Comparison of ENCODE assay signal across 1 cellular context in the genomic region with DNA sequence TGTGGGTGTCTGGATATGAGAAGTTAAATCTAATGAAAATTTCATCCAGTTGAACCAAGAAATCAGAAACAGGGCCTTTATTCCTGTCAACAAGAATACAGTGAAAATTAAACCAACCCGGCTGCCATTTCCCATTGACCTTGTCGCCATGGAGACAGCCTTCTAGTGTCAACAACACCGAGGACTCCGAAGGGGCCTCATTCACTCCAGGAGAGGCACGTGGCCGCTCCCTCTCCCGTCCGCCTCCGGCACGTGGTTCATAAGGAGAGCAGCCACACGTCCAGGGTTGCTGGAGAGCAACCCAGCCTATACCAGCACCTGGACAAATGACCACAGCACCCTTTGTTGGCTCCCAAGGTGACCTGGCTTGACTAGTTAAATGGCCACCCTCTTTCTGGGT.
TF ChIP-seq lines count a peak whose summit lies in the region.

No MANE protein-coding gene starts in this region.

TF ChIP-seq in HepG2, 621 proteins besides CTCF, POLR2A, EP300 and RAD21 (continued from another document):
- TF ChIP-seq ZFX (CRISPR knock-in tag; IDR thresholded peaks at IDR 0.05; ENCODE audit: low read depth): no peak
- TF ChIP-seq, protein P1, sequence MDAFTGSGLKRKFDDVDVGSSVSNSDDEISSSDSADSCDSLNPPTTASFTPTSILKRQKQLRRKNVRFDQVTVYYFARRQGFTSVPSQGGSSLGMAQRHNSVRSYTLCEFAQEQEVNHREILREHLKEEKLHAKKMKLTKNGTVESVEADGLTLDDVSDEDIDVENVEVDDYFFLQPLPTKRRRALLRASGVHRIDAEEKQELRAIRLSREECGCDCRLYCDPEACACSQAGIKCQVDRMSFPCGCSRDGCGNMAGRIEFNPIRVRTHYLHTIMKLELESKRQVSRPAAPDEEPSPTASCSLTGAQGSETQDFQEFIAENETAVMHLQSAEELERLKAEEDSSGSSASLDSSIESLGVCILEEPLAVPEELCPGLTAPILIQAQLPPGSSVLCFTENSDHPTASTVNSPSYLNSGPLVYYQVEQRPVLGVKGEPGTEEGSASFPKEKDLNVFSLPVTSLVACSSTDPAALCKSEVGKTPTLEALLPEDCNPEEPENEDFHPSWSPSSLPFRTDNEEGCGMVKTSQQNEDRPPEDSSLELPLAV (CRISPR knock-in tag; conservative IDR thresholded peaks at IDR 0.05; ENCODE audit: low read depth): no peak
- TF ChIP-seq ZNF331 (CRISPR knock-in tag; IDR thresholded peaks at IDR 0.05): 0 out of 2 replicates have a peak, but pooled peaks have one; percentile 26
- TF ChIP-seq ARNTL (CRISPR knock-in tag; IDR thresholded peaks at IDR 0.05): 0 out of 2 replicates have a peak, but pooled peaks have one; percentile 51
- no peak for TF ChIP-seq PCBP2 (optimal IDR thresholded peaks at IDR 0.05; ENCODE audit: low read depth, low read length, poor library complexity, severe bottlenecking)
- TF ChIP-seq, protein P2, sequence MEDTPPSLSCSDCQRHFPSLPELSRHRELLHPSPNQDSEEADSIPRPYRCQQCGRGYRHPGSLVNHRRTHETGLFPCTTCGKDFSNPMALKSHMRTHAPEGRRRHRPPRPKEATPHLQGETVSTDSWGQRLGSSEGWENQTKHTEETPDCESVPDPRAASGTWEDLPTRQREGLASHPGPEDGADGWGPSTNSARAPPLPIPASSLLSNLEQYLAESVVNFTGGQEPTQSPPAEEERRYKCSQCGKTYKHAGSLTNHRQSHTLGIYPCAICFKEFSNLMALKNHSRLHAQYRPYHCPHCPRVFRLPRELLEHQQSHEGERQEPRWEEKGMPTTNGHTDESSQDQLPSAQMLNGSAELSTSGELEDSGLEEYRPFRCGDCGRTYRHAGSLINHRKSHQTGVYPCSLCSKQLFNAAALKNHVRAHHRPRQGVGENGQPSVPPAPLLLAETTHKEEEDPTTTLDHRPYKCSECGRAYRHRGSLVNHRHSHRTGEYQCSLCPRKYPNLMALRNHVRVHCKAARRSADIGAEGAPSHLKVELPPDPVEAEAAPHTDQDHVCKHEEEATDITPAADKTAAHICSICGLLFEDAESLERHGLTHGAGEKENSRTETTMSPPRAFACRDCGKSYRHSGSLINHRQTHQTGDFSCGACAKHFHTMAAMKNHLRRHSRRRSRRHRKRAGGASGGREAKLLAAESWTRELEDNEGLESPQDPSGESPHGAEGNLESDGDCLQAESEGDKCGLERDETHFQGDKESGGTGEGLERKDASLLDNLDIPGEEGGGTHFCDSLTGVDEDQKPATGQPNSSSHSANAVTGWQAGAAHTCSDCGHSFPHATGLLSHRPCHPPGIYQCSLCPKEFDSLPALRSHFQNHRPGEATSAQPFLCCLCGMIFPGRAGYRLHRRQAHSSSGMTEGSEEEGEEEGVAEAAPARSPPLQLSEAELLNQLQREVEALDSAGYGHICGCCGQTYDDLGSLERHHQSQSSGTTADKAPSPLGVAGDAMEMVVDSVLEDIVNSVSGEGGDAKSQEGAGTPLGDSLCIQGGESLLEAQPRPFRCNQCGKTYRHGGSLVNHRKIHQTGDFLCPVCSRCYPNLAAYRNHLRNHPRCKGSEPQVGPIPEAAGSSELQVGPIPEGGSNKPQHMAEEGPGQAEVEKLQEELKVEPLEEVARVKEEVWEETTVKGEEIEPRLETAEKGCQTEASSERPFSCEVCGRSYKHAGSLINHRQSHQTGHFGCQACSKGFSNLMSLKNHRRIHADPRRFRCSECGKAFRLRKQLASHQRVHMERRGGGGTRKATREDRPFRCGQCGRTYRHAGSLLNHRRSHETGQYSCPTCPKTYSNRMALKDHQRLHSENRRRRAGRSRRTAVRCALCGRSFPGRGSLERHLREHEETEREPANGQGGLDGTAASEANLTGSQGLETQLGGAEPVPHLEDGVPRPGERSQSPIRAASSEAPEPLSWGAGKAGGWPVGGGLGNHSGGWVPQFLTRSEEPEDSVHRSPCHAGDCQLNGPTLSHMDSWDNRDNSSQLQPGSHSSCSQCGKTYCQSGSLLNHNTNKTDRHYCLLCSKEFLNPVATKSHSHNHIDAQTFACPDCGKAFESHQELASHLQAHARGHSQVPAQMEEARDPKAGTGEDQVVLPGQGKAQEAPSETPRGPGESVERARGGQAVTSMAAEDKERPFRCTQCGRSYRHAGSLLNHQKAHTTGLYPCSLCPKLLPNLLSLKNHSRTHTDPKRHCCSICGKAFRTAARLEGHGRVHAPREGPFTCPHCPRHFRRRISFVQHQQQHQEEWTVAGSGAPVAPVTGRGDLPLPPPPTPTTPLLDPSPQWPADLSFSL (CRISPR knock-in tag; IDR thresholded peaks at IDR 0.05): no peak
- TF ChIP-seq KDM2A (CRISPR knock-in tag; IDR thresholded peaks at IDR 0.05; ENCODE audit: borderline replicate concordance, low read depth): 0 out of 2 replicates have a peak, but pooled peaks have one; percentile 38
- TF ChIP-seq KLF12 (CRISPR knock-in tag; IDR thresholded peaks at IDR 0.05; ENCODE audit: borderline replicate concordance): no peak
- TF ChIP-seq SALL1 (CRISPR knock-in tag; IDR thresholded peaks at IDR 0.05): peak; percentile 56
- no peak for TF ChIP-seq ZNF747 (CRISPR knock-in tag; IDR thresholded peaks at IDR 0.05; ENCODE audit: borderline replicate concordance)
- TF ChIP-seq, protein P3, sequence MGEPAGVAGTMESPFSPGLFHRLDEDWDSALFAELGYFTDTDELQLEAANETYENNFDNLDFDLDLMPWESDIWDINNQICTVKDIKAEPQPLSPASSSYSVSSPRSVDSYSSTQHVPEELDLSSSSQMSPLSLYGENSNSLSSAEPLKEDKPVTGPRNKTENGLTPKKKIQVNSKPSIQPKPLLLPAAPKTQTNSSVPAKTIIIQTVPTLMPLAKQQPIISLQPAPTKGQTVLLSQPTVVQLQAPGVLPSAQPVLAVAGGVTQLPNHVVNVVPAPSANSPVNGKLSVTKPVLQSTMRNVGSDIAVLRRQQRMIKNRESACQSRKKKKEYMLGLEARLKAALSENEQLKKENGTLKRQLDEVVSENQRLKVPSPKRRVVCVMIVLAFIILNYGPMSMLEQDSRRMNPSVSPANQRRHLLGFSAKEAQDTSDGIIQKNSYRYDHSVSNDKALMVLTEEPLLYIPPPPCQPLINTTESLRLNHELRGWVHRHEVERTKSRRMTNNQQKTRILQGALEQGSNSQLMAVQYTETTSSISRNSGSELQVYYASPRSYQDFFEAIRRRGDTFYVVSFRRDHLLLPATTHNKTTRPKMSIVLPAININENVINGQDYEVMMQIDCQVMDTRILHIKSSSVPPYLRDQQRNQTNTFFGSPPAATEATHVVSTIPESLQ (CRISPR knock-in tag; conservative IDR thresholded peaks at IDR 0.05): no peak
- no peak for TF ChIP-seq SMAD3 (CRISPR knock-in tag; IDR thresholded peaks at IDR 0.05)
- TF ChIP-seq ZNF296 (CRISPR knock-in tag; conservative IDR thresholded peaks at IDR 0.05): no peak
- no peak for TF ChIP-seq ZNF570 (CRISPR knock-in tag; IDR thresholded peaks at IDR 0.05; ENCODE audit: borderline replicate concordance)
- no peak for TF ChIP-seq PRMT3 (CRISPR knock-in tag; IDR thresholded peaks at IDR 0.05; ENCODE audit: borderline replicate concordance, low read depth)
- TF ChIP-seq, protein P4, sequence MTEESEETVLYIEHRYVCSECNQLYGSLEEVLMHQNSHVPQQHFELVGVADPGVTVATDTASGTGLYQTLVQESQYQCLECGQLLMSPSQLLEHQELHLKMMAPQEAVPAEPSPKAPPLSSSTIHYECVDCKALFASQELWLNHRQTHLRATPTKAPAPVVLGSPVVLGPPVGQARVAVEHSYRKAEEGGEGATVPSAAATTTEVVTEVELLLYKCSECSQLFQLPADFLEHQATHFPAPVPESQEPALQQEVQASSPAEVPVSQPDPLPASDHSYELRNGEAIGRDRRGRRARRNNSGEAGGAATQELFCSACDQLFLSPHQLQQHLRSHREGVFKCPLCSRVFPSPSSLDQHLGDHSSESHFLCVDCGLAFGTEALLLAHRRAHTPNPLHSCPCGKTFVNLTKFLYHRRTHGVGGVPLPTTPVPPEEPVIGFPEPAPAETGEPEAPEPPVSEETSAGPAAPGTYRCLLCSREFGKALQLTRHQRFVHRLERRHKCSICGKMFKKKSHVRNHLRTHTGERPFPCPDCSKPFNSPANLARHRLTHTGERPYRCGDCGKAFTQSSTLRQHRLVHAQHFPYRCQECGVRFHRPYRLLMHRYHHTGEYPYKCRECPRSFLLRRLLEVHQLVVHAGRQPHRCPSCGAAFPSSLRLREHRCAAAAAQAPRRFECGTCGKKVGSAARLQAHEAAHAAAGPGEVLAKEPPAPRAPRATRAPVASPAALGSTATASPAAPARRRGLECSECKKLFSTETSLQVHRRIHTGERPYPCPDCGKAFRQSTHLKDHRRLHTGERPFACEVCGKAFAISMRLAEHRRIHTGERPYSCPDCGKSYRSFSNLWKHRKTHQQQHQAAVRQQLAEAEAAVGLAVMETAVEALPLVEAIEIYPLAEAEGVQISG (CRISPR knock-in tag; IDR thresholded peaks at IDR 0.05): peak; percentile 33; the same call in 1 of the 2 replicates
- TF ChIP-seq NFYC (CRISPR knock-in tag; IDR thresholded peaks at IDR 0.05): no peak
- no peak for TF ChIP-seq ZBTB20 (CRISPR knock-in tag; IDR thresholded peaks at IDR 0.05; ENCODE audit: borderline replicate concordance, low read depth)
- no peak for TF ChIP-seq FLYWCH1 (CRISPR knock-in tag; IDR thresholded peaks at IDR 0.05)
- peak; percentile 55 for TF ChIP-seq FOXA3 (CRISPR knock-in tag; IDR thresholded peaks at IDR 0.05)
- TF ChIP-seq ZSCAN21 (CRISPR knock-in tag; IDR thresholded peaks at IDR 0.05; ENCODE audit: borderline replicate concordance): no peak
- TF ChIP-seq, protein P5, sequence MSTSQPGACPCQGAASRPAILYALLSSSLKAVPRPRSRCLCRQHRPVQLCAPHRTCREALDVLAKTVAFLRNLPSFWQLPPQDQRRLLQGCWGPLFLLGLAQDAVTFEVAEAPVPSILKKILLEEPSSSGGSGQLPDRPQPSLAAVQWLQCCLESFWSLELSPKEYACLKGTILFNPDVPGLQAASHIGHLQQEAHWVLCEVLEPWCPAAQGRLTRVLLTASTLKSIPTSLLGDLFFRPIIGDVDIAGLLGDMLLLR (CRISPR knock-in tag; IDR thresholded peaks at IDR 0.05): no peak
- no peak for TF ChIP-seq MTF2 (CRISPR knock-in tag; IDR thresholded peaks at IDR 0.05; ENCODE audit: borderline replicate concordance)
- TF ChIP-seq MEIS1 (CRISPR knock-in tag; IDR thresholded peaks at IDR 0.05; ENCODE audit: borderline replicate concordance): no peak
- TF ChIP-seq ZSCAN31 (CRISPR knock-in tag; IDR thresholded peaks at IDR 0.05; ENCODE audit: low read depth): no peak
- no peak for TF ChIP-seq ZNF10 (CRISPR knock-in tag; IDR thresholded peaks at IDR 0.05; ENCODE audit: borderline replicate concordance, low read depth)
- TF ChIP-seq, protein P6, sequence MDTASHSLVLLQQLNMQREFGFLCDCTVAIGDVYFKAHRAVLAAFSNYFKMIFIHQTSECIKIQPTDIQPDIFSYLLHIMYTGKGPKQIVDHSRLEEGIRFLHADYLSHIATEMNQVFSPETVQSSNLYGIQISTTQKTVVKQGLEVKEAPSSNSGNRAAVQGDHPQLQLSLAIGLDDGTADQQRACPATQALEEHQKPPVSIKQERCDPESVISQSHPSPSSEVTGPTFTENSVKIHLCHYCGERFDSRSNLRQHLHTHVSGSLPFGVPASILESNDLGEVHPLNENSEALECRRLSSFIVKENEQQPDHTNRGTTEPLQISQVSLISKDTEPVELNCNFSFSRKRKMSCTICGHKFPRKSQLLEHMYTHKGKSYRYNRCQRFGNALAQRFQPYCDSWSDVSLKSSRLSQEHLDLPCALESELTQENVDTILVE (CRISPR knock-in tag; IDR thresholded peaks at IDR 0.05): no peak
- TF ChIP-seq, protein P7, sequence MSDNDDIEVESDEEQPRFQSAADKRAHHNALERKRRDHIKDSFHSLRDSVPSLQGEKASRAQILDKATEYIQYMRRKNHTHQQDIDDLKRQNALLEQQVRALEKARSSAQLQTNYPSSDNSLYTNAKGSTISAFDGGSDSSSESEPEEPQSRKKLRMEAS (IDR thresholded peaks at IDR 0.05): peak; percentile 87
- TF ChIP-seq ZNF3 (CRISPR knock-in tag; IDR thresholded peaks at IDR 0.05): no peak
- no peak for TF ChIP-seq KDM6A (CRISPR knock-in tag; IDR thresholded peaks at IDR 0.05; ENCODE audit: low read depth)
